Comparison of ENCODE assay signal across 30 cellular contexts in genomic region chr14:54718046-54718445, GRCh38.
DNase-seq lines count a peak whose midpoint lies in the region; ATAC-seq and TF ChIP-seq lines count a peak whose summit lies in the region.
"Had no signal": no experiment of that assay in that cellular context is flagged by ENCODE, and none has a peak within 500 bp of the region (broad histone marks: within the 10 kb centered on the region; RNA-seq: fewer than 3 reads in every experiment).

No MANE protein-coding gene starts in this region.

- peaks cover 39% of the 10 kb centered on the region for H3K4me1 ChIP-seq in SJSA1 (replicated peaks)
- peaks cover 14% of the 10 kb centered on the region for H3K4me1 ChIP-seq in right cardiac atrium (ENCODE audit: control insufficient read depth, insufficient read depth, low read length)
- peaks cover 33 to 58% (median 45%) of the 10 kb centered on the region in 3 donors for H3K4me1 ChIP-seq in skeletal muscle tissue (ENCODE audit: control insufficient read depth in 3 of 3, insufficient read depth in 3 of 3, low read length in 3 of 3)

- WGBS in right cardiac atrium: 47% methylated on average over 3 of the region's 3 CpGs

- H3K9ac ChIP-seq in skeletal muscle tissue (ENCODE audit: low read depth in 1 of 3, low read length in 3 of 3): peak overlapping the region in 1 of 3 donors; percentile 10

- CTCF ChIA-PET in AG04450 (lab: Charles Lee): interaction anchor here (0.6 to 2.1 kb wide), 5 partner anchors 55 to 728 kb away, joined by 3 to 8 read pairs (median 4); partner anchors contain the start of gene CDKN3

- TF ChIP-seq CTCF in AG04450 (IDR thresholded peaks at IDR 0.05; ENCODE audit: low read depth, low read length): no peak

- no peak for DNase-seq in AG04450 (ENCODE audit: low read depth, low spot score)
- peak in 1 of 2 experiments; percentile 62 for DNase-seq in SJSA1 (ENCODE audit: low read depth in 1 of 2, low spot score in 2 of 2)
- DNase-seq in right cardiac atrium: no peak
- DNase-seq in NCI-H526 (lab: John Stamatoyannopoulos, UW): no peak
- DNase-seq in epidermal melanocyte (ENCODE audit: insufficient read length, low spot score): no peak
- DNase-seq: activated CD4-positive, alpha-beta T cell treated with anti-CD3 and anti-CD28 coated beads, Interleukin-2, amount 50 U/mL, for 48 hours; activated CD4-positive, CD25-positive, alpha-beta regulatory T cell treated with anti-CD3 and anti-CD28 coated beads, Interleukin-2, amount 50 U/mL, for 72 hours; activated naive CD4-positive, alpha-beta T cell treated with Interleukin-2 at 50 U/mL for 16 hours; CD4-positive, alpha-beta memory T cell; cerebellar nuclear complex; EL; esophagus squamous epithelium; H7; islet precursor cell; KBM-7; NCI-H1105; NCI-H187 treated with DMSO at 0.1 percent for 48 hours; NCI-H2171 treated with DMSO at 0.1 percent for 48 hours; NCI-H524 treated with DMSO at 0.1 percent for 48 hours; OCI-M1; stimulated activated CD4-positive, alpha-beta T cell treated with anti-CD3 and anti-CD28 coated beads, Interleukin-1b, Interleukin-23, amount 100 ng/mL, for 48 hours; stimulated activated naive CD4-positive, alpha-beta T cell treated with Interleukin-2 at 50 U/mL for 16 hours; T-helper 2 cell had no signal

- intact Hi-C loops in right cardiac atrium (cut with DNase I): no loop called here

- no peaks in the 10 kb centered on the region for H3K36me3 ChIP-seq in SJSA1
- no peaks in the 10 kb centered on the region for H3K36me3 ChIP-seq in skeletal muscle tissue (ENCODE audit: control insufficient read depth in 3 of 3, insufficient read depth in 3 of 3, low read length in 3 of 3)
- H3K36me3 ChIP-seq: esophagus squamous epithelium, neutrophil, thoracic aorta had no signal

- H3K4me3 ChIP-seq in AG04450 (ENCODE audit: low read depth, low read length): no peak overlapping the region
- H3K4me3 ChIP-seq in SJSA1: no peak overlapping the region
- no peak overlapping the region for H3K4me3 ChIP-seq in right cardiac atrium (ENCODE audit: low read length)
- no peak overlapping the region for H3K4me3 ChIP-seq in skeletal muscle tissue (ENCODE audit: low read length in 3 of 3)
- H3K4me3 ChIP-seq: esophagus squamous epithelium, skin epidermis, thoracic aorta had no signal

- POLR2A ChIA-PET in AG04450 (lab: Yijun Ruan, JAX): interaction anchor here (0.6 to 1.8 kb wide), 11 partner anchors 10 to 399 kb away, joined by 3 to 16 read pairs (median 5); partner anchors contain the start of gene SAMD4A

- H3K9me3 ChIP-seq in AG04450 (ENCODE audit: control insufficient read depth, insufficient read depth, low read length) (no peaks in the 10 kb centered on the region), SJSA1 (replicated peaks) (no peaks in the 10 kb centered on the region), right cardiac atrium (ENCODE audit: control insufficient read depth, low read length) (no peaks in the 10 kb centered on the region), skeletal muscle tissue (ENCODE audit: control insufficient read depth in 3 of 3, low read length in 3 of 3) (no peaks in the 10 kb centered on the region)
- H3K9me3 ChIP-seq: esophagus squamous epithelium, neutrophil, thoracic aorta had no signal

- no peak for ATAC-seq in right cardiac atrium
- ATAC-seq in HG03520 (IDR thresholded peaks at IDR 0.05; ENCODE audit: unreplicated experiment): no peak
- no peak for ATAC-seq in HG02763 (IDR thresholded peaks at IDR 0.05; ENCODE audit: unreplicated experiment)

- H3K27me3 ChIP-seq in AG04450 (ENCODE audit: control insufficient read depth, insufficient read depth, low read length) (no peaks in the 10 kb centered on the region), SJSA1 (replicated peaks) (no peaks in the 10 kb centered on the region), right cardiac atrium (ENCODE audit: control insufficient read depth, insufficient read depth) (no peaks in the 10 kb centered on the region), skeletal muscle tissue (ENCODE audit: control insufficient read depth in 3 of 3, insufficient read depth in 3 of 3, low read length in 3 of 3) (no peaks in the 10 kb centered on the region)
- H3K27me3 ChIP-seq: esophagus squamous epithelium had no signal

- H3K27ac ChIP-seq in AG04450 (ENCODE audit: low read depth, low read length): peak overlapping the region; percentile 84
- peak overlapping the region; percentile 0; the same call in 1 of the 2 replicates for H3K27ac ChIP-seq in SJSA1
- peak overlapping the region; percentile 64 for H3K27ac ChIP-seq in right cardiac atrium (ENCODE audit: low read length)
- H3K27ac ChIP-seq in skeletal muscle tissue (ENCODE audit: low read depth, low read length): peak overlapping the region; percentile 61
- H3K27ac ChIP-seq: neutrophil, RWPE1, skin epidermis had no signal

Comparison
In these comparisons a context has a peak if more than half of its experiments do, and no peak if none do; other contexts are left out.
1. H3K27ac ChIP-seq: peak in every context shown above with its lines; median percentile 84 in AG04450; 64 in right cardiac atrium; 61 in skeletal muscle tissue; 0 in SJSA1.